Comparison of ENCODE assay signal across 1 cellular context in the genomic region with DNA sequence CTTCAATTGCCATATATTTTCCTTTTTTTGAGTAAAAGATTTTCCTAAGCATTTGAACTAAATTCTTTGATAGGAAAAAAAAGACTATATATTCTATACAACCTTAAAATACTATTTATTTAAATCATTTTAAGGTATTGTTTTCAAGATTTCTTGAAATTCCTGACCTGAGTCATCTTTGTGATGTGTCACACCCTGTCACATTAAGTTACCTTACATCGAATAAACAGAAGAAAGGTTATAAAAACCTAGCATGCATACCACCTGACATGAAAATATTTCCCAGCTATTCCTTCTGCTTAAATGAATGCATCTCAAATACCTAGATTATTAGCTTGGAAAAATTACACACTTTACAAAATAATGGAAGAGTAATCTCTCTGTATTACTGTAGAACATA.
TF ChIP-seq lines count a peak whose summit lies in the region.

No MANE protein-coding gene starts in this region.

TF ChIP-seq in GM12878, 131 proteins besides CTCF, POLR2A, EP300 and RAD21 (continued from another document):
- no peak for TF ChIP-seq YY1 (IDR thresholded peaks at IDR 0.05; ENCODE audit: low read depth, low read length)
- no peak for TF ChIP-seq SMAD5 (IDR thresholded peaks at IDR 0.05; ENCODE audit: low read depth)
- no peak for TF ChIP-seq RELA (IDR thresholded peaks at IDR 0.05; ENCODE audit: borderline replicate concordance, partially characterized antibody)
- no peak for TF ChIP-seq EED (IDR thresholded peaks at IDR 0.05; ENCODE audit: low read depth)
- TF ChIP-seq, protein P1, sequence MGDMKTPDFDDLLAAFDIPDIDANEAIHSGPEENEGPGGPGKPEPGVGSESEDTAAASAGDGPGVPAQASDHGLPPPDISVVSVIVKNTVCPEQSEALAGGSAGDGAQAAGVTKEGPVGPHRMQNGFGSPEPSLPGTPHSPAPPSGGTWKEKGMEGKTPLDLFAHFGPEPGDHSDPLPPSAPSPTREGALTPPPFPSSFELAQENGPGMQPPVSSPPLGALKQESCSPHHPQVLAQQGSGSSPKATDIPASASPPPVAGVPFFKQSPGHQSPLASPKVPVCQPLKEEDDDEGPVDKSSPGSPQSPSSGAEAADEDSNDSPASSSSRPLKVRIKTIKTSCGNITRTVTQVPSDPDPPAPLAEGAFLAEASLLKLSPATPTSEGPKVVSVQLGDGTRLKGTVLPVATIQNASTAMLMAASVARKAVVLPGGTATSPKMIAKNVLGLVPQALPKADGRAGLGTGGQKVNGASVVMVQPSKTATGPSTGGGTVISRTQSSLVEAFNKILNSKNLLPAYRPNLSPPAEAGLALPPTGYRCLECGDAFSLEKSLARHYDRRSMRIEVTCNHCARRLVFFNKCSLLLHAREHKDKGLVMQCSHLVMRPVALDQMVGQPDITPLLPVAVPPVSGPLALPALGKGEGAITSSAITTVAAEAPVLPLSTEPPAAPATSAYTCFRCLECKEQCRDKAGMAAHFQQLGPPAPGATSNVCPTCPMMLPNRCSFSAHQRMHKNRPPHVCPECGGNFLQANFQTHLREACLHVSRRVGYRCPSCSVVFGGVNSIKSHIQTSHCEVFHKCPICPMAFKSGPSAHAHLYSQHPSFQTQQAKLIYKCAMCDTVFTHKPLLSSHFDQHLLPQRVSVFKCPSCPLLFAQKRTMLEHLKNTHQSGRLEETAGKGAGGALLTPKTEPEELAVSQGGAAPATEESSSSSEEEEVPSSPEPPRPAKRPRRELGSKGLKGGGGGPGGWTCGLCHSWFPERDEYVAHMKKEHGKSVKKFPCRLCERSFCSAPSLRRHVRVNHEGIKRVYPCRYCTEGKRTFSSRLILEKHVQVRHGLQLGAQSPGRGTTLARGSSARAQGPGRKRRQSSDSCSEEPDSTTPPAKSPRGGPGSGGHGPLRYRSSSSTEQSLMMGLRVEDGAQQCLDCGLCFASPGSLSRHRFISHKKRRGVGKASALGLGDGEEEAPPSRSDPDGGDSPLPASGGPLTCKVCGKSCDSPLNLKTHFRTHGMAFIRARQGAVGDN (IDR thresholded peaks at IDR 0.05) = no peak
- TF ChIP-seq FOXK2 (IDR thresholded peaks at IDR 0.05) = no peak
- TF ChIP-seq ZZZ3 (IDR thresholded peaks at IDR 0.05; ENCODE audit: control insufficient read depth, insufficient read length, low read depth) = no peak
TF ChIP-seq in GM12878: peak in this region for 0.
